Comparison of ENCODE assay signal across 17 cellular contexts in the genomic region with DNA sequence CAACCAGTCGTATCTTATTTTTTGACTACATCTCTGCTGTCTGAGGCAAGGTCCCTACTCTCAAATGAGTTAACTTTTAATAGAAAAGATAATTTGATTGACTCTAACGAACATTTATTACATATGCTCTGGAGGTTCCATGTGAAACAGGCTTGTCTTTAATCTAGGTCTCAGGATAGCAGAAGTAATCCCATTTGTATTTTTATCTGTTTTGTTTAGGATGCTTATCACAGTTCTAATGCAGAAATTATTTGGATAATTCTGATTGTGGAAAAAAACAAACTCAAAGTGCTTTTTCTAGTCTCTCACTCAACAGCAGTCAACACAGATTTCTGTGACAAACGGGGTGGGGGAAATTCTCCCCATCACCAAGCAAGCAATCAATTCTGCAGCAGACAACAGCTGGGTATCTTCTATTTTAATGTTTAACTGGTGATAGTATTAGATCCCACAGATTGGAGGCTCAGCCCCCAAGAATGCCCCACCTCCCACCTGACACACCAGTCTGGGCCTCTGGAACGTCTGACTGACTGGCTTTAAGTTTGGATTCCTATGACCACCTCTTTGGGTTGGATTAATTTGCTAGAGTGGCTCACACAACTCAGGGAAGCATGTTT. TPM values are rescaled to one million over a fixed set of nuclear protein-coding genes. Genes with fewer than 3 reads are reported as not detected.
DNase-seq lines count a peak whose midpoint lies in the region; ATAC-seq and TF ChIP-seq lines count a peak whose summit lies in the region.
"Had no signal": no experiment of that assay in that cellular context is flagged by ENCODE, and none has a peak within 500 bp of the region (broad histone marks: within the 10 kb centered on the region; RNA-seq: fewer than 3 reads in every experiment).

No MANE protein-coding gene starts in this region.

- H3K9me3 Mint-ChIP-seq in nephron, result peaks cover 9% of the 10 kb centered on the region

- H3K36me3 ChIP-seq in adrenal gland (replicated peaks in 1 of 2) (no peaks in the 10 kb centered on the region), left ventricle myocardium inferior (no peaks in the 10 kb centered on the region), upper lobe of left lung (no peaks in the 10 kb centered on the region), mammary epithelial cell (ENCODE audit: insufficient read depth, low read length) (no peaks in the 10 kb centered on the region)
- H3K36me3 ChIP-seq in effector memory CD4-positive, alpha-beta T cell (ENCODE audit: control insufficient read depth, insufficient read depth, low read length), result no peaks in the 10 kb centered on the region

- H3K4me1 Mint-ChIP-seq in nephron, result peaks cover 66% of the 10 kb centered on the region

- POLR2A ChIA-PET in GM10248 (lab: Yijun Ruan, JAX), result no interaction called here

- H3K4me2 ChIP-seq in mammary epithelial cell (ENCODE audit: insufficient read depth, low read depth, low read length), result no peak overlapping the region

- dilution Hi-C loops in mammary epithelial cell (cut with HindIII; ENCODE audit: low sequenced_read_pairs), result no loop called here

- H3K27me3 ChIP-seq in adrenal gland, result no peaks in the 10 kb centered on the region
- no peaks in the 10 kb centered on the region for H3K27me3 ChIP-seq in left ventricle myocardium inferior (ENCODE audit: low read depth)
- no peaks in the 10 kb centered on the region for H3K27me3 ChIP-seq in upper lobe of left lung
- H3K27me3 ChIP-seq in effector memory CD4-positive, alpha-beta T cell (replicated peaks; ENCODE audit: control insufficient read depth, insufficient read depth, low read length, poor library complexity, severe bottlenecking), result no peaks in the 10 kb centered on the region
- H3K27me3 ChIP-seq in mammary epithelial cell (ENCODE audit: insufficient read depth, low read length), result no peaks in the 10 kb centered on the region

- BruUV-seq in mammary epithelial cell (replicated peaks; lab: Mats Ljungman, UMichigan), result no TSS peak

- ATAC-seq in upper lobe of left lung (ENCODE audit: low FRiP score in 2 of 2) (no peak), HG02763 (IDR thresholded peaks at IDR 0.05; ENCODE audit: unreplicated experiment) (no peak)

- H3K4me3 Mint-ChIP-seq in nephron, result peak overlapping the region in 1 of 3 experiments; percentile 20
- H3K4me3 Mint-ChIP-seq: CD4-positive, CD25-positive, alpha-beta regulatory T cell had no signal

- no peaks in the 10 kb centered on the region for H4K20me1 ChIP-seq in mammary epithelial cell (ENCODE audit: insufficient read depth, low read length)

- no peak overlapping the region for H2AFZ ChIP-seq in mammary epithelial cell (ENCODE audit: low read depth, low read length)
- H2AFZ ChIP-seq: GM23248 had no signal

- DNase-seq in adrenal gland, result no peak
- DNase-seq in left ventricle myocardium inferior, result no peak
- no peak for DNase-seq in upper lobe of left lung
- no peak for DNase-seq in GM10248 (ENCODE audit: extremely low spot score)
- DNase-seq in effector memory CD4-positive, alpha-beta T cell, result no peak
- DNase-seq in mammary epithelial cell, result no peak
- DNase-seq: Caco-2; CD4-positive, CD25-positive, alpha-beta regulatory T cell; DMS53; GM23248; NCI-H187; NCI-H345; NCI-H526 treated with DMSO at 0.1 percent for 48 hours; NK-92 treated with Interleukin-12 subunit alpha and Interleukin-12 subunit beta, amount 100 ng/mL, for 24 hours; SIG-M5 had no signal

- H3K36me3 Mint-ChIP-seq in nephron (ENCODE audit: low read depth), result peaks cover 26% of the 10 kb centered on the region

- in situ Hi-C loops in mammary epithelial cell (cut with MboI; ENCODE audit: low sequenced_read_pairs in 2 of 2), result no loop called here

- TF ChIP-seq EP300 in upper lobe of left lung (IDR thresholded peaks at IDR 0.05), result no peak

- no peak overlapping the region for H3K4me3 ChIP-seq in adrenal gland
- no peak overlapping the region for H3K4me3 ChIP-seq in left ventricle myocardium inferior
- no peak overlapping the region for H3K4me3 ChIP-seq in upper lobe of left lung
- no peak overlapping the region for H3K4me3 ChIP-seq in effector memory CD4-positive, alpha-beta T cell (ENCODE audit: insufficient read depth, low read depth, low read length, poor library complexity, severe bottlenecking)
- H3K4me3 ChIP-seq in mammary epithelial cell (replicated peaks in 1 of 3; ENCODE audit: insufficient read depth in 1 of 3, low read depth in 2 of 3, low read length in 3 of 3), result no peak overlapping the region
- H3K4me3 ChIP-seq: GM23248 had no signal

- H3K9me3 ChIP-seq in adrenal gland (replicated peaks in 1 of 3) (no peaks in the 10 kb centered on the region), left ventricle myocardium inferior (replicated peaks) (no peaks in the 10 kb centered on the region), upper lobe of left lung (no peaks in the 10 kb centered on the region), mammary epithelial cell (replicated peaks; ENCODE audit: insufficient read depth, low read length) (no peaks in the 10 kb centered on the region)
- no peaks in the 10 kb centered on the region for H3K9me3 ChIP-seq in effector memory CD4-positive, alpha-beta T cell (ENCODE audit: control insufficient read depth, low read length)
- H3K9me3 ChIP-seq: Caco-2 had no signal

- CTCF ChIA-PET in GM10248 (lab: Yijun Ruan, JAX) (interaction anchor here (1.0 to 1.7 kb wide), 3 partner anchors 10 to 45 kb away, joined by 3 to 9 read pairs (median 3); no protein-coding TSS in a partner anchor), mammary epithelial cell (lab: Charles Lee; ENCODE audit: low non-redundant PET) (no interaction called here)

- TF ChIP-seq POLR2A in adrenal gland (IDR thresholded peaks at IDR 0.05) (no peak), upper lobe of left lung (IDR thresholded peaks at IDR 0.05) (no peak)

- H3K9ac ChIP-seq in mammary epithelial cell (ENCODE audit: insufficient read depth, low read length), result no peak overlapping the region
- H3K9ac ChIP-seq: GM23248 had no signal

- peaks cover 20 to 52% of the 10 kb centered on the region in 2 donors for H3K4me1 ChIP-seq in adrenal gland (replicated peaks in 1 of 2)
- peaks cover 56% of the 10 kb centered on the region for H3K4me1 ChIP-seq in left ventricle myocardium inferior
- peaks cover 3 to 24% (median 18%) of the 10 kb centered on the region in 4 donors for H3K4me1 ChIP-seq in upper lobe of left lung
- no peaks in the 10 kb centered on the region for H3K4me1 ChIP-seq in effector memory CD4-positive, alpha-beta T cell (ENCODE audit: control insufficient read depth, insufficient read depth, low read length, poor library complexity, severe bottlenecking)
- H3K4me1 ChIP-seq in mammary epithelial cell (ENCODE audit: insufficient read depth, low read length), result no peaks in the 10 kb centered on the region
- H3K4me1 ChIP-seq: Caco-2 had no signal

- H3K79me2 ChIP-seq in mammary epithelial cell (ENCODE audit: insufficient read depth, low read length), result no peaks in the 10 kb centered on the region

- 34 to 54% (median 52%) methylated on average over 4 of the region's 4 CpGs for WGBS in adrenal gland, 4 donors
- 77 to 79% methylated on average over 4 of the region's 4 CpGs for WGBS in upper lobe of left lung, 2 donors
- WGBS in mammary epithelial cell (ENCODE audit: low coverage, missing lambda C conversion rate), result 94% methylated on average over 4 of the region's 4 CpGs

- no peak for TF ChIP-seq CTCF in adrenal gland (IDR thresholded peaks at IDR 0.05)
- no peak for TF ChIP-seq CTCF in left ventricle myocardium inferior (IDR thresholded peaks at IDR 0.05; ENCODE audit: borderline replicate concordance)
- TF ChIP-seq CTCF in nephron (IDR thresholded peaks at IDR 0.05; ENCODE audit: unreplicated experiment in 3 of 3), result no peak
- TF ChIP-seq CTCF in upper lobe of left lung (IDR thresholded peaks at IDR 0.05), result no peak
- no peak for TF ChIP-seq CTCF in GM10248 (IDR thresholded peaks at IDR 0.05; ENCODE audit: control extremely low read depth, extremely low read depth, low read depth, missing control alignments)
- TF ChIP-seq CTCF in mammary epithelial cell (conservative IDR thresholded peaks at IDR 0.05 in 1 of 2, IDR thresholded peaks at IDR 0.05 in 1 of 2; ENCODE audit: extremely low read depth in 1 of 2, insufficient read depth in 1 of 2, low read depth in 1 of 2, low read length in 2 of 2), result no peak

- H3K27ac ChIP-seq in adrenal gland, result peak overlapping the region in 4 of 5 donors; percentile 49 to 74 (median 70)
- H3K27ac ChIP-seq in left ventricle myocardium inferior (replicated peaks), result peak overlapping the region; percentile 79
- peak overlapping the region in 3 of 4 donors; percentile 14 to 51 (median 28) for H3K27ac ChIP-seq in upper lobe of left lung
- H3K27ac ChIP-seq in effector memory CD4-positive, alpha-beta T cell (ENCODE audit: insufficient read depth, low read length, poor library complexity, severe bottlenecking), result no peak overlapping the region
- H3K27ac ChIP-seq in mammary epithelial cell (ENCODE audit: insufficient read depth, low read depth, low read length), result no peak overlapping the region
- H3K27ac ChIP-seq: GM23248 had no signal

- intact Hi-C loops in adrenal gland (cut with DNase I) (no loop called here), left ventricle myocardium inferior (cut with micrococcal nuclease) (no loop called here), mammary epithelial cell (cut with micrococcal nuclease) (no loop called here)

- peak overlapping the region; percentile 77 to 97 (median 82) for H3K27ac Mint-ChIP-seq in nephron

- H3K27me3 Mint-ChIP-seq in nephron (ENCODE audit: low read depth), result no peaks in the 10 kb centered on the region
- H3K27me3 Mint-ChIP-seq: CD4-positive, CD25-positive, alpha-beta regulatory T cell had no signal

RNA-seq across cellular contexts. Expression of gene ITPR1, which starts 58.8 kb away (rescaled TPM):
- total RNA-seq in adrenal gland, result 100 to 1,000 TPM in 1 of 8 donors, 10 to 100 TPM in 7; 55.8 to 110 (median 82.0) TPM
- 10 to 100 TPM; 21.6 to 71.4 (median 24.9) TPM for polyA plus RNA-seq in adrenal gland
- total RNA-seq in left ventricle myocardium inferior, result 29.0 TPM
- total RNA-seq in upper lobe of left lung, result 100 to 1,000 TPM in 1 of 6 donors, 10 to 100 TPM in 5; 55.5 to 136 (median 66.2) TPM
- 10 to 100 TPM; 15.6 to 33.2 TPM for total RNA-seq in mammary epithelial cell
- 9.2 TPM for polyA plus RNA-seq in mammary epithelial cell
- 58.6 TPM for polyA minus RNA-seq in mammary epithelial cell

Comparison
In these comparisons a context has a peak if more than half of its experiments do, and no peak if none do; other contexts are left out.
1. H3K27ac ChIP-seq: peak in adrenal gland (4 of 5), left ventricle myocardium inferior (single experiment) and upper lobe of left lung (3 of 4); none in effector memory CD4-positive, alpha-beta T cell (single experiment) and mammary epithelial cell (single experiment).